18 cellular contexts compared by ENCODE assay signal in the genomic region with DNA sequence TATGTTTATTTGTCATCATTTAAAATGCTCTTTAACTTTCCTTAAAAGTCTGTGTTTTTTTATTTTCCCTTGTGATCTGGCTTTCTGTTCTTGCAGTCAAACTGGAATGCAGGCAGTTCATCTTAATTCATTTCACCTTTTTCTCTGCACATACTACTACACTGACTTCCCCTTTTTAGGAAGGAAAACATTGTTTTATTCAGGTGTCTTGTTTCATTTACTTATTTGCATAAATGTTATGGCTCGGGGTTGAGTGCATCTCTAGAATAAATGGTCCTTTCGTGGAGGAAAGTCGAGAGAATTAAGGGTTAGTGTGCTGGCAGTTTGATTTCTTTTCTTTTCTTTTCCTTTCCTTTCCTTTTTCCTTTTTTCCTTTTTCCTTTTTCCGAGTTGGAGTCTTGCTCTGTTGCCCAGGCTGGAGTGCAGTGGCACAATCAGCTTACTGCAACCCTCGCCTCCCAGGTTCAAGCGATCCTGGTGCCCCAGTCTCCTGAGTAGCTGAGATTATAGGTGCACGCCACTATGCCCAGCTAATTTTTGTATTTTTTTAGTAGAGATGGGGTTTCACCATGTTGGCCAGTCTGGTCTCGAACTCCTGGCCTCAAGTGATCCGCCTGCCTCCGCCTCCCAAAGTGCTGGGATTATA.
DNase-seq lines count a peak whose midpoint lies in the region; ATAC-seq and TF ChIP-seq lines count a peak whose summit lies in the region.
"Had no signal": no experiment of that assay in that cellular context is flagged by ENCODE, and none has a peak within 500 bp of the region (broad histone marks: within the 10 kb centered on the region; RNA-seq: fewer than 3 reads in every experiment).

No MANE protein-coding gene starts in this region.

- BruUV-seq in MCF 10A (replicated peaks; lab: Mats Ljungman, UMichigan) = no TSS peak

- peaks cover 8% of the 10 kb centered on the region for H3K36me3 ChIP-seq in breast epithelium
- peaks cover 0 to 23% (median 2%) of the 10 kb centered on the region in 4 donors for H3K36me3 ChIP-seq in upper lobe of left lung

- H3K9me3 Mint-ChIP-seq in MCF 10A (ENCODE audit: unreplicated experiment) = no peaks in the 10 kb centered on the region
- H3K9me3 Mint-ChIP-seq in WTC11 = no peaks in the 10 kb centered on the region
- H3K9me3 Mint-ChIP-seq: CD4-positive, alpha-beta T cell had no signal

- 95 to 97% methylated on average over 10 of the region's 10 CpGs for WGBS in upper lobe of left lung, 2 donors

- H3K27me3 ChIP-seq in breast epithelium (no peaks in the 10 kb centered on the region), upper lobe of left lung (no peaks in the 10 kb centered on the region)

- TF ChIP-seq POLR2A in breast epithelium (IDR thresholded peaks at IDR 0.05) (no peak), upper lobe of left lung (IDR thresholded peaks at IDR 0.05) (no peak)

- intact Hi-C loops in MCF 10A (cut with micrococcal nuclease) = no loop called here
- intact Hi-C loops in breast epithelium (cut with DNase I; ENCODE audit: low total_unique reads) = no loop called here
- intact Hi-C loops in posterior cingulate gyrus (cut with DNase I) = no loop called here

- no peaks in the 10 kb centered on the region for H3K4me1 Mint-ChIP-seq in MCF 10A (ENCODE audit: insufficient read depth, unreplicated experiment)
- peaks cover 6% of the 10 kb centered on the region for H3K4me1 Mint-ChIP-seq in WTC11

- H3K9me3 ChIP-seq in breast epithelium = no peaks in the 10 kb centered on the region
- no peaks in the 10 kb centered on the region for H3K9me3 ChIP-seq in upper lobe of left lung

- H3K4me3 ChIP-seq in breast epithelium (no peak overlapping the region), upper lobe of left lung (no peak overlapping the region)
- H3K4me3 ChIP-seq: GM23248 had no signal

- H3K27ac ChIP-seq in breast epithelium (no peak overlapping the region), upper lobe of left lung (no peak overlapping the region)
- H3K27ac ChIP-seq: GM23248 had no signal

- H3K4me3 Mint-ChIP-seq in MCF 10A (ENCODE audit: unreplicated experiment) = no peak overlapping the region
- H3K4me3 Mint-ChIP-seq in WTC11 = no peak overlapping the region
- H3K4me3 Mint-ChIP-seq: B cell; CD4-positive, alpha-beta T cell had no signal

- ATAC-seq in WTC11 (no peak), upper lobe of left lung (ENCODE audit: low FRiP score in 2 of 2) (no peak)
- ATAC-seq: HCT116 had no signal

- DNase-seq in MCF 10A (ENCODE audit: unreplicated experiment) (no peak), breast epithelium (ENCODE audit: low spot score in 2 of 2) (no peak), WTC11 (ENCODE audit: low spot score) (no peak), germinal center (ENCODE audit: low spot score) (peak; percentile 3), AG08396 (ENCODE audit: low spot score) (no peak), upper lobe of left lung (no peak), GM19238 (ENCODE audit: insufficient read length, low spot score) (no peak), posterior cingulate gyrus (no peak)
- DNase-seq: 8988T; ACHN; C1 segment of cervical spinal cord; Calu3; CD4-positive, alpha-beta T cell; DMS 273 treated with DMSO at 0.1 percent for 48 hours; GM23248; IMR-90 had no signal

- no peaks in the 10 kb centered on the region for H3K4me1 ChIP-seq in breast epithelium
- H3K4me1 ChIP-seq in upper lobe of left lung = no peaks in the 10 kb centered on the region

- peaks cover 33% of the 10 kb centered on the region for H3K36me3 Mint-ChIP-seq in MCF 10A (ENCODE audit: insufficient read depth, unreplicated experiment)
- H3K36me3 Mint-ChIP-seq in WTC11 = peaks cover 16% of the 10 kb centered on the region; the same call in 1 of the 2 replicates

- no peak for TF ChIP-seq CTCF in MCF 10A (IDR thresholded peaks at IDR 0.05; ENCODE audit: unreplicated experiment)
- TF ChIP-seq CTCF in breast epithelium (IDR thresholded peaks at IDR 0.05) = no peak
- TF ChIP-seq CTCF in WTC11 (IDR thresholded peaks at IDR 0.05) = no peak
- no peak for TF ChIP-seq CTCF in upper lobe of left lung (IDR thresholded peaks at IDR 0.05)

- POLR2A ChIA-PET in MCF 10A (lab: Yijun Ruan, JAX) = no interaction called here
- POLR2A ChIA-PET in WTC11 (lab: Charles Lee) = no interaction called here

- CTCF ChIA-PET in MCF 10A (lab: Yijun Ruan, JAX) = interaction anchor here (0.6 kb wide), 1 partner anchor 45 kb away, joined by 3 read pairs; no protein-coding TSS in a partner anchor
- CTCF ChIA-PET in WTC11 (lab: Charles Lee) = no interaction called here

- H3K27me3 Mint-ChIP-seq in MCF 10A (ENCODE audit: insufficient read depth, unreplicated experiment) (no peaks in the 10 kb centered on the region), WTC11 (ENCODE audit: low read depth) (no peaks in the 10 kb centered on the region)
- H3K27me3 Mint-ChIP-seq: B cell; CD4-positive, alpha-beta T cell had no signal

- H3K27ac Mint-ChIP-seq in MCF 10A (ENCODE audit: low read depth, unreplicated experiment) = peak overlapping the region; percentile 36
- peak overlapping the region; percentile 9; the same call in 1 of the 2 replicates for H3K27ac Mint-ChIP-seq in WTC11
- H3K27ac Mint-ChIP-seq: B cell; CD4-positive, alpha-beta T cell had no signal

- no peak for TF ChIP-seq EP300 in upper lobe of left lung (IDR thresholded peaks at IDR 0.05)

TF ChIP-seq in WTC11, 78 proteins besides CTCF, POLR2A, EP300 and RAD21:
- no peak for TF ChIP-seq NR3C1 (CRISPR knock-in tag; conservative IDR thresholded peaks at IDR 0.05; ENCODE audit: low read depth)
- TF ChIP-seq ZNF121 (CRISPR knock-in tag; IDR thresholded peaks at IDR 0.05) = peak; percentile 71; the same call in 1 of the 2 replicates
